ENCODE assay signal across 8 cellular contexts in genomic region chr3:177300039-177300833, GRCh38.
DNase-seq lines count a peak whose midpoint lies in the region; ATAC-seq, FAIRE-seq and TF ChIP-seq lines count a peak whose summit lies in the region.

No MANE protein-coding gene starts in this region.

- POLR2A ChIA-PET in Panc1 (lab: Charles Lee) = interaction anchor here (0.7 kb wide), 1 partner anchor 274 kb away, joined by 3 read pairs; no protein-coding TSS in a partner anchor

- CTCF ChIA-PET in Panc1 (lab: Charles Lee) = no interaction called here

- H3K27ac ChIP-seq in Panc1 (ENCODE audit: low read length) = peak overlapping the region; percentile 90

- TF ChIP-seq CTCF in Panc1 (IDR thresholded peaks at IDR 0.05) = no peak

- H3K4me1 ChIP-seq in Panc1 (ENCODE audit: control insufficient read depth, insufficient read depth, low read length) = peaks cover 14% of the 10 kb centered on the region

- DNase-seq in Panc1 (ENCODE audit: low read depth, low spot score) (no peak), left colon (peak; percentile 69 to 88), T-helper 1 cell (no peak), GM12891 (ENCODE audit: insufficient read length, low spot score) (no peak), COLO668 (lab: John Stamatoyannopoulos, UW; ENCODE audit: unreplicated experiment) (no peak), cerebellar nuclear complex (lab: John Stamatoyannopoulos, UW) (no peak)

- no TSS peak for BruUV-seq in Panc1 (replicated peaks; lab: Mats Ljungman, UMichigan)

- no peaks in the 10 kb centered on the region for H3K9me3 ChIP-seq in Panc1 (ENCODE audit: control insufficient read depth, insufficient read depth, low read depth, low read length)

- no peak for FAIRE-seq in GM12891 (lab: Jason Lieb, UNC)

- no peaks in the 10 kb centered on the region for H3K36me3 ChIP-seq in Panc1 (ENCODE audit: control insufficient read depth, insufficient read depth, low read length)

- no peaks in the 10 kb centered on the region for H3K27me3 ChIP-seq in Panc1 (ENCODE audit: control insufficient read depth, insufficient read depth, low read length)

- TF ChIP-seq POLR2A in GM12891 (IDR thresholded peaks at IDR 0.05; ENCODE audit: low read depth, low read length) = no peak

- in situ Hi-C loops in Panc1 (cut with HindIII; ENCODE audit: low pct_unique_long_range_greater_than_20kb, low sequenced_read_pairs) = no loop called here

- ATAC-seq in GM18868 (IDR thresholded peaks at IDR 0.05; ENCODE audit: unreplicated experiment) (peak; percentile 70), HG03045 (IDR thresholded peaks at IDR 0.05; ENCODE audit: unreplicated experiment) (peak; percentile 47), Panc1 (peak; percentile 94), left colon (peak; percentile 78)

- intact Hi-C loops in Panc1 (cut with micrococcal nuclease; ENCODE audit: unreplicated experiment) = loop anchor here (10.0 kb wide), 1 partner anchor 55 kb away; no protein-coding TSS in a partner anchor
- intact Hi-C loops in left colon (cut with DNase I, micrococcal nuclease) = no loop called here

- H3K4me3 ChIP-seq in Panc1 (ENCODE audit: low read depth in 2 of 2, low read length in 2 of 2) = peak overlapping the region; percentile 5 to 40; a peak in 3 of 4 replicates

TF ChIP-seq in GM12891, 5 proteins besides CTCF, POLR2A, EP300 and RAD21:
- TF ChIP-seq PAX5 (IDR thresholded peaks at IDR 0.05; ENCODE audit: insufficient read depth, low read length, severe bottlenecking) (no peak), SPI1 (IDR thresholded peaks at IDR 0.05; ENCODE audit: low read depth, low read length) (no peak), POLR2AphosphoS5 (IDR thresholded peaks at IDR 0.05; ENCODE audit: low read depth, low read length) (no peak), TAF1 (IDR thresholded peaks at IDR 0.05; ENCODE audit: low read depth, low read length) (no peak), POU2F2 (IDR thresholded peaks at IDR 0.05; ENCODE audit: low read depth, low read length) (no peak)
TF ChIP-seq in GM12891: peak in this region for 0.

Comparison
In these comparisons a context has a peak if more than half of its experiments do, and no peak if none do; other contexts are left out.
1. DNase-seq: peak in left colon (2 of 2); none in Panc1 (single experiment), T-helper 1 cell (0 of 5), GM12891 (single experiment), COLO668 (single experiment) and cerebellar nuclear complex (0 of 2).
2. Peak in every context shown above with its lines, with median percentiles within 50 percentile points of each other: ATAC-seq.